Comparison of ENCODE assay signal across 9 cellular contexts in the genomic region with DNA sequence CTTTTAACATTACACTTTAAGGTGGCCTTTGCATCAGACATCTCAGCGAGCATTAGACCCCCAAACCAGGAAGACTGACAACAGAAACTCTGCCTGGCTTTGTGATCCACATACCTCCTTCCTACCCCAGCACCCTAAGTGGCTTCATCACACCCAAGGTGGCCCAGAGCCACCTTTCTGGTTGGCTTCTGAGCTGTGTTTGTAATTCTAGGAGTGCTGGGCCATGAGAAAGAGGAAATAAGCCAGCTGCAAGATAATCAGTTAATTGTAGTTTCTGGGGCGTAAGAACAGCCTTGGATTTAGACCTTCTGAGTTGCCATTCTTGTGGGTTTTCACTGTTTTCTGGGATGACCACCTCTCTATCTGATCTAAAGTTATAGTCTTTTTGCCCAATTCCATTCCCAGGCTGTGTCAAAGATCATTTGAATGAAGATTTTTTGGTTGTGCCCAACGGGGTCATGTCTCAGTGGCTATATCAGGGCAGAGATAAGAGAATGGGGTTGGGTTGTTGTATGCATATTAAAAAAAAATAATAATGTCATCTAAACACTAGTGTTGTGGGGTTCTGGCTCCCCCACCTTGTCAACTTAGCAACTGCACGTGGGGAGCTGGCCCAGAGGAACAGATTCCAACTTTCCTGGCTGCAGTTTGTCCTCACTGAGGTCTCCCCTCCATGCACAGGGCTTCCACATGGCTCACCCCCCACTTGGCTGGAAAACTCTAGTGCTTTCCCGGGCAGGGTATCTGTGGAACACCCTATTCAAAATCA.
A peak's percentile ranks its signal among the peaks of the same experiment; 100 is the strongest.
DNase-seq lines count a peak whose midpoint lies in the region; ATAC-seq and TF ChIP-seq lines count a peak whose summit lies in the region.
"Had no signal": no experiment of that assay in that cellular context is flagged by ENCODE, and none has a peak within 500 bp of the region (broad histone marks: within the 10 kb centered on the region; RNA-seq: fewer than 3 reads in every experiment).

No MANE protein-coding gene starts in this region.

- H3K27me3 ChIP-seq in transverse colon, result no peaks in the 10 kb centered on the region
- H3K27me3 ChIP-seq: BLaER1 treated with 17β-estradiol and CSF1 and Interleukin-3, amounts not matched to agents 10 nM and 100 nM had no signal

- TF ChIP-seq CTCF in RWPE1 (conservative IDR thresholded peaks at IDR 0.05; ENCODE audit: low read depth) (peak; percentile 47), transverse colon (IDR thresholded peaks at IDR 0.05) (peak; percentile 41 to 57 (median 52))

- TF ChIP-seq POLR2A in transverse colon (IDR thresholded peaks at IDR 0.05), result no peak

- no peak overlapping the region for H3K27ac Mint-ChIP-seq in activated T-helper 1 cell treated with anti-CD3 and anti-CD28 coated beads, Interleukin-12 subunit alpha, Interleukin-12 subunit beta, Interleukin-2, Interleukin-4 antibody, amounts not matched to agents 30 ng/mL and 10 ng/mL and 1 ng/mL, durations not matched to agents 14 hours and 24 hours and 36 hours

- no peaks in the 10 kb centered on the region for H3K9me3 ChIP-seq in transverse colon
- H3K9me3 ChIP-seq: BLaER1 treated with 17β-estradiol and CSF1 and Interleukin-3, amounts not matched to agents 10 nM and 100 nM had no signal

- no peak overlapping the region for H3K4me3 ChIP-seq in transverse colon
- H3K4me3 ChIP-seq: BLaER1 treated with 17β-estradiol and CSF1 and Interleukin-3, amounts not matched to agents 10 nM and 100 nM had no signal

- H3K4me3 Mint-ChIP-seq in activated T-helper 1 cell treated with anti-CD3 and anti-CD28 coated beads, Interleukin-12 subunit alpha, Interleukin-12 subunit beta, Interleukin-2, Interleukin-4 antibody, amounts not matched to agents 30 ng/mL and 10 ng/mL and 1 ng/mL, durations not matched to agents 14 hours and 24 hours and 36 hours, result no peak overlapping the region

- no peak for TF ChIP-seq EP300 in transverse colon (IDR thresholded peaks at IDR 0.05; ENCODE audit: low read depth)

- intact Hi-C loops in Right ventricle myocardium superior (cut with DNase I) (no loop called here), transverse colon (cut with DNase I; ENCODE audit: low total_unique reads) (loop anchor here (10.0 kb wide), 1 partner anchor 237 kb away; the partner anchor contains the start of gene WNT5A)
- intact Hi-C loops in activated T-helper 1 cell treated with anti-CD3 and anti-CD28 coated beads, Interleukin-12 subunit alpha, Interleukin-12 subunit beta, Interleukin-2, Interleukin-4 antibody, amounts not matched to agents 30 ng/mL and 10 ng/mL and 1 ng/mL, durations not matched to agents 14 hours and 24 hours and 36 hours (cut with micrococcal nuclease), result no loop called here

- no peaks in the 10 kb centered on the region for H3K9me3 Mint-ChIP-seq in activated T-helper 1 cell treated with anti-CD3 and anti-CD28 coated beads, Interleukin-12 subunit alpha, Interleukin-12 subunit beta, Interleukin-2, Interleukin-4 antibody, amounts not matched to agents 30 ng/mL and 10 ng/mL and 1 ng/mL, durations not matched to agents 14 hours and 24 hours and 36 hours

- CTCF ChIA-PET in RWPE1 (lab: Yijun Ruan, JAX), result interaction anchor here (0.5 to 1.1 kb wide), 6 partner anchors 217 to 849 kb away, joined by 3 to 5 read pairs (median 3); no protein-coding TSS in a partner anchor

- in situ Hi-C loops in transverse colon (cut with MboI; ENCODE audit: low pct_ligation_motif_present in 1 of 4, low pct_unique_long_range_greater_than_20kb in 1 of 4, low sequenced_read_pairs in 3 of 4), result loop anchor here in 2 of 4 donors (10.0 kb wide), 1 partner anchor 237 kb away; the partner anchor contains the start of gene WNT5A (in 2 of the 2)

- no peak overlapping the region for H3K27ac ChIP-seq in RWPE1
- H3K27ac ChIP-seq in transverse colon, result no peak overlapping the region
- H3K27ac ChIP-seq: BLaER1 treated with 17β-estradiol and CSF1 and Interleukin-3, amounts not matched to agents 10 nM and 100 nM had no signal

- H3K36me3 ChIP-seq in transverse colon, result no peaks in the 10 kb centered on the region
- H3K36me3 ChIP-seq: BLaER1 treated with 17β-estradiol and CSF1 and Interleukin-3, amounts not matched to agents 10 nM and 100 nM had no signal

- ATAC-seq in Right ventricle myocardium superior (ENCODE audit: poor library complexity), result peak; percentile 67

- H3K27me3 Mint-ChIP-seq in activated T-helper 1 cell treated with anti-CD3 and anti-CD28 coated beads, Interleukin-12 subunit alpha, Interleukin-12 subunit beta, Interleukin-2, Interleukin-4 antibody, amounts not matched to agents 30 ng/mL and 10 ng/mL and 1 ng/mL, durations not matched to agents 14 hours and 24 hours and 36 hours (ENCODE audit: insufficient read depth), result no peaks in the 10 kb centered on the region

- POLR2A ChIA-PET in RWPE1 (lab: Yijun Ruan, JAX; ENCODE audit: low non-redundant PET), result no interaction called here

- DNase-seq in NCI-H748 (lab: John Stamatoyannopoulos, UW; ENCODE audit: unreplicated experiment), result peak; percentile 23
- no peak for DNase-seq in NCI-H748 treated with DMSO at 0.1 percent for 48 hours (lab: John Stamatoyannopoulos, UW)
- DNase-seq in RWPE1 (ENCODE audit: low spot score), result peak; percentile 9
- DNase-seq in Right ventricle myocardium superior, result no peak
- peak; percentile 32 for DNase-seq in transverse colon
- no peak for DNase-seq in activated CD8-positive, alpha-beta memory T cell treated with anti-CD3 and anti-CD28 coated beads for 24 hours
- DNase-seq in activated T-helper 1 cell treated with anti-CD3 and anti-CD28 coated beads, Interleukin-12 subunit alpha, Interleukin-12 subunit beta, Interleukin-2, Interleukin-4 antibody, amounts not matched to agents 30 ng/mL and 10 ng/mL and 1 ng/mL, durations not matched to agents 14 hours and 24 hours and 36 hours (ENCODE audit: low spot score), result no peak
- no peak for DNase-seq in COR-L47 (lab: John Stamatoyannopoulos, UW)

- no peaks in the 10 kb centered on the region for H3K4me1 Mint-ChIP-seq in activated T-helper 1 cell treated with anti-CD3 and anti-CD28 coated beads, Interleukin-12 subunit alpha, Interleukin-12 subunit beta, Interleukin-2, Interleukin-4 antibody, amounts not matched to agents 30 ng/mL and 10 ng/mL and 1 ng/mL, durations not matched to agents 14 hours and 24 hours and 36 hours (ENCODE audit: low read depth)

- no peaks in the 10 kb centered on the region for H3K4me1 ChIP-seq in transverse colon

- H3K36me3 Mint-ChIP-seq in activated T-helper 1 cell treated with anti-CD3 and anti-CD28 coated beads, Interleukin-12 subunit alpha, Interleukin-12 subunit beta, Interleukin-2, Interleukin-4 antibody, amounts not matched to agents 30 ng/mL and 10 ng/mL and 1 ng/mL, durations not matched to agents 14 hours and 24 hours and 36 hours (ENCODE audit: low read depth), result no peaks in the 10 kb centered on the region

- 34 to 50% methylated on average over 2 to 5 of the region's 5 CpGs for WGBS in transverse colon (ENCODE audit: low coverage in 1 of 2), 2 donors

Comparison
In these comparisons a context has a peak if more than half of its experiments do, and no peak if none do; other contexts are left out.
1. DNase-seq: peak in NCI-H748 (single experiment), RWPE1 (single experiment) and transverse colon (single experiment); none in NCI-H748 treated with DMSO at 0.1 percent for 48 hours (single experiment), Right ventricle myocardium superior (single experiment), activated CD8-positive, alpha-beta memory T cell treated with anti-CD3 and anti-CD28 coated beads for 24 hours (single experiment), activated T-helper 1 cell treated with anti-CD3 and anti-CD28 coated beads, Interleukin-12 subunit alpha, Interleukin-12 subunit beta, Interleukin-2, Interleukin-4 antibody, amounts not matched to agents 30 ng/mL and 10 ng/mL and 1 ng/mL, durations not matched to agents 14 hours and 24 hours and 36 hours (single experiment) and COR-L47 (single experiment).